In the genomic region with DNA sequence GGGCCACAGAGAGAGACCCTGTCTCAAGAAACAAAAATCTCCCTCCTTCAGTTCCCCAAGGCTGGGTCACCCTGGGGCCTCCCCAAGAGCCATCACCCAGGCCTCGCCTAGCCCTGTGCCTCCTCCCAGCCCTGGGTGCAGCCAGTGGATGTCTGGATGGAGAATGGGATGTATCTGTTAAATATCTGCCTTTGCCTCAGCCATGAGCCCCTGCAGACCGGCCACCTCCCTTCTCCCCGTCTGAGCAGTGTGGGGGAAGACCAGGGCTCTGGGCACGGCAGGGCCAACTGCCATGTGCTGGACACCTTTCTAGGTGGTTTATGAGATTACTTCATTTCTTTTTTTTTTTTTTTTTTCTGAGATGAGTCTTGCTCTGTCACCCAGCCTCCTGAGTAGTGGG, we compare ENCODE assay signal across 18 cellular contexts. TPM values are rescaled to one million over a fixed set of nuclear protein-coding genes. Genes with fewer than 3 reads are reported as not detected.
DNase-seq lines count a peak whose midpoint lies in the region; ATAC-seq and TF ChIP-seq lines count a peak whose summit lies in the region.
"Had no signal": no experiment of that assay in that cellular context is flagged by ENCODE, and none has a peak within 500 bp of the region (broad histone marks: within the 10 kb centered on the region; RNA-seq: fewer than 3 reads in every experiment).

No MANE protein-coding gene starts in this region.

- no peak for ATAC-seq in CD4-positive, alpha-beta T cell (ENCODE audit: poor library complexity)
- no peak for ATAC-seq in memory B cell (ENCODE audit: low read depth)
- ATAC-seq: gastroesophageal sphincter, left cardiac atrium, T-cell had no signal

- peaks cover 33% of the 10 kb centered on the region for H3K36me3 Mint-ChIP-seq in T-helper 1 cell treated with Interleukin-12 subunit alpha and Interleukin-12 subunit beta and Interleukin-4 antibody, amounts not matched to agents 30 μg/mL and 1 μg/mL, for 36 hours (ENCODE audit: low read depth)
- H3K36me3 Mint-ChIP-seq in CD4-positive, alpha-beta T cell (ENCODE audit: low read depth), result peaks cover 55% of the 10 kb centered on the region
- peaks cover 42% of the 10 kb centered on the region for H3K36me3 Mint-ChIP-seq in activated CD4-positive, alpha-beta memory T cell treated with anti-CD3 and anti-CD28 coated beads for 36 hours
- H3K36me3 Mint-ChIP-seq in memory B cell, result peaks cover 10% of the 10 kb centered on the region
- H3K36me3 Mint-ChIP-seq: neural progenitor cell had no signal

- CTCF ChIA-PET in CD4-positive, alpha-beta T cell (lab: Charles Lee), result no interaction called here
- CTCF ChIA-PET in activated CD4-positive, alpha-beta memory T cell treated with anti-CD3 and anti-CD28 coated beads for 36 hours (lab: Charles Lee), result no interaction called here

- no peaks in the 10 kb centered on the region for H3K9me3 ChIP-seq in CD4-positive, alpha-beta T cell (ENCODE audit: control insufficient read depth, low read length)
- H3K9me3 ChIP-seq: gastroesophageal sphincter, tibial nerve had no signal

- no peak for DNase-seq in T-helper 1 cell
- no peak for DNase-seq in CD4-positive, alpha-beta T cell
- DNase-seq in activated CD4-positive, alpha-beta memory T cell treated with anti-CD3 and anti-CD28 coated beads for 36 hours, result no peak
- DNase-seq in memory B cell (ENCODE audit: low spot score in 2 of 2), result no peak
- DNase-seq in AG20443 (ENCODE audit: low spot score), result no peak
- DNase-seq in ecto neural progenitor cell (ENCODE audit: low spot score), result no peak
- DNase-seq in COLO668 (lab: John Stamatoyannopoulos, UW; ENCODE audit: unreplicated experiment), result no peak
- DNase-seq: activated CD4-positive, CD25-positive, alpha-beta regulatory T cell; activated CD8-positive, alpha-beta memory T cell treated with anti-CD3 and anti-CD28 coated beads, Interleukin-2, amount 50 U/mL, for 4 hours; GM23248; left cardiac atrium; NCI-H187; stimulated activated CD4-positive, alpha-beta T cell treated with anti-CD3 and anti-CD28 coated beads, Interleukin-12 subunit alpha, Interleukin-12 subunit beta, amount 100 ng/mL, for 4 hours; T-cell had no signal

- TF ChIP-seq CTCF in CD4-positive, alpha-beta T cell (IDR thresholded peaks at IDR 0.05), result no peak

- intact Hi-C loops in CD4-positive, alpha-beta T cell (cut with DNase I, micrococcal nuclease), result no loop called here
- intact Hi-C loops in activated CD4-positive, alpha-beta memory T cell treated with anti-CD3 and anti-CD28 coated beads for 36 hours (cut with micrococcal nuclease), result no loop called here

- no peaks in the 10 kb centered on the region for H3K9me3 Mint-ChIP-seq in T-helper 1 cell treated with Interleukin-12 subunit alpha and Interleukin-12 subunit beta and Interleukin-4 antibody, amounts not matched to agents 30 μg/mL and 1 μg/mL, for 36 hours
- no peaks in the 10 kb centered on the region for H3K9me3 Mint-ChIP-seq in CD4-positive, alpha-beta T cell
- H3K9me3 Mint-ChIP-seq in activated CD4-positive, alpha-beta memory T cell treated with anti-CD3 and anti-CD28 coated beads for 36 hours, result no peaks in the 10 kb centered on the region
- H3K9me3 Mint-ChIP-seq in memory B cell, result no peaks in the 10 kb centered on the region
- H3K9me3 Mint-ChIP-seq: neural progenitor cell, T-cell had no signal

- no peaks in the 10 kb centered on the region for H3K27me3 Mint-ChIP-seq in T-helper 1 cell treated with Interleukin-12 subunit alpha and Interleukin-12 subunit beta and Interleukin-4 antibody, amounts not matched to agents 30 μg/mL and 1 μg/mL, for 36 hours (ENCODE audit: low read depth)
- no peaks in the 10 kb centered on the region for H3K27me3 Mint-ChIP-seq in CD4-positive, alpha-beta T cell
- H3K27me3 Mint-ChIP-seq in activated CD4-positive, alpha-beta memory T cell treated with anti-CD3 and anti-CD28 coated beads for 36 hours, result no peaks in the 10 kb centered on the region
- H3K27me3 Mint-ChIP-seq in memory B cell, result no peaks in the 10 kb centered on the region
- H3K27me3 Mint-ChIP-seq: T-cell had no signal

- no peaks in the 10 kb centered on the region for H3K27me3 ChIP-seq in CD4-positive, alpha-beta T cell (ENCODE audit: control insufficient read depth, insufficient read depth, low read length)
- H3K27me3 ChIP-seq: gastroesophageal sphincter, neural progenitor cell, tibial nerve had no signal

- POLR2A ChIA-PET in CD4-positive, alpha-beta T cell (lab: Charles Lee), result no interaction called here
- POLR2A ChIA-PET in activated CD4-positive, alpha-beta memory T cell treated with anti-CD3 and anti-CD28 coated beads for 36 hours (lab: Charles Lee), result no interaction called here

- no peak overlapping the region for H3K4me3 Mint-ChIP-seq in T-helper 1 cell treated with Interleukin-12 subunit alpha and Interleukin-12 subunit beta and Interleukin-4 antibody, amounts not matched to agents 30 μg/mL and 1 μg/mL, for 36 hours
- H3K4me3 Mint-ChIP-seq in CD4-positive, alpha-beta T cell, result no peak overlapping the region
- H3K4me3 Mint-ChIP-seq in activated CD4-positive, alpha-beta memory T cell treated with anti-CD3 and anti-CD28 coated beads for 36 hours, result no peak overlapping the region
- H3K4me3 Mint-ChIP-seq in memory B cell, result no peak overlapping the region
- H3K4me3 Mint-ChIP-seq: neural progenitor cell, T-cell had no signal

- H3K27ac Mint-ChIP-seq in T-helper 1 cell treated with Interleukin-12 subunit alpha and Interleukin-12 subunit beta and Interleukin-4 antibody, amounts not matched to agents 30 μg/mL and 1 μg/mL, for 36 hours, result peak overlapping the region; percentile 9
- peak overlapping the region; percentile 67 for H3K27ac Mint-ChIP-seq in CD4-positive, alpha-beta T cell
- H3K27ac Mint-ChIP-seq in activated CD4-positive, alpha-beta memory T cell treated with anti-CD3 and anti-CD28 coated beads for 36 hours, result peak overlapping the region; percentile 71
- peak overlapping the region; percentile 24 for H3K27ac Mint-ChIP-seq in memory B cell
- H3K27ac Mint-ChIP-seq: neural progenitor cell had no signal

- H3K27ac ChIP-seq in CD4-positive, alpha-beta T cell (ENCODE audit: low read depth, low read length), result no peak overlapping the region
- H3K27ac ChIP-seq: GM23248, neural progenitor cell had no signal

- H3K4me1 Mint-ChIP-seq in T-helper 1 cell treated with Interleukin-12 subunit alpha and Interleukin-12 subunit beta and Interleukin-4 antibody, amounts not matched to agents 30 μg/mL and 1 μg/mL, for 36 hours (ENCODE audit: low read depth), result peaks cover 24% of the 10 kb centered on the region
- peaks cover 47% of the 10 kb centered on the region for H3K4me1 Mint-ChIP-seq in CD4-positive, alpha-beta T cell (ENCODE audit: low read depth)
- H3K4me1 Mint-ChIP-seq in activated CD4-positive, alpha-beta memory T cell treated with anti-CD3 and anti-CD28 coated beads for 36 hours (ENCODE audit: low read depth), result peaks cover 41% of the 10 kb centered on the region
- peaks cover 24% of the 10 kb centered on the region for H3K4me1 Mint-ChIP-seq in memory B cell

RNA-seq across cellular contexts. Expression of a gene that starts 10.0 kb away (rescaled TPM):
- 10 to 100 TPM; 58.8 to 66.6 TPM for total RNA-seq in CD4-positive, alpha-beta T cell
- total RNA-seq in activated CD4-positive, alpha-beta memory T cell treated with anti-CD3 and anti-CD28 coated beads for 36 hours, result 100 to 1,000 TPM; 432 to 435 TPM

RNA-seq across cellular contexts. Expression of a gene that starts 23.9 kb away (rescaled TPM):
- total RNA-seq in CD4-positive, alpha-beta T cell, result 10 to 100 TPM; 35.0 to 38.0 TPM
- 100 to 1,000 TPM; 149 to 162 TPM for total RNA-seq in activated CD4-positive, alpha-beta memory T cell treated with anti-CD3 and anti-CD28 coated beads for 36 hours

RNA-seq across cellular contexts. Expression of a gene that starts 24.2 kb away (rescaled TPM):
- total RNA-seq in CD4-positive, alpha-beta T cell, result 100 to 1,000 TPM; 147 to 153 TPM
- total RNA-seq in activated CD4-positive, alpha-beta memory T cell treated with anti-CD3 and anti-CD28 coated beads for 36 hours, result 100 to 1,000 TPM; 143 to 149 TPM

RNA-seq across cellular contexts. Expression of a gene that starts 54.1 kb away (rescaled TPM):
- 1 to 10 TPM; 4.8 to 5.3 TPM for total RNA-seq in CD4-positive, alpha-beta T cell
- 1 to 10 TPM; 7.4 TPM for total RNA-seq in activated CD4-positive, alpha-beta memory T cell treated with anti-CD3 and anti-CD28 coated beads for 36 hours

RNA-seq across cellular contexts. Expression of a gene that starts 54.2 kb away (rescaled TPM):
- 10 to 100 TPM; 28.1 to 31.7 TPM for total RNA-seq in CD4-positive, alpha-beta T cell
- 10 to 100 TPM; 57.7 to 60.3 TPM for total RNA-seq in activated CD4-positive, alpha-beta memory T cell treated with anti-CD3 and anti-CD28 coated beads for 36 hours

Comparison
In these comparisons a context has a peak if more than half of its experiments do, and no peak if none do; other contexts are left out.
1. H3K27ac Mint-ChIP-seq: peak in every context shown above with its lines; median percentile 71 in activated CD4-positive, alpha-beta memory T cell treated with anti-CD3 and anti-CD28 coated beads for 36 hours; 67 in CD4-positive, alpha-beta T cell; 24 in memory B cell; 9 in T-helper 1 cell treated with Interleukin-12 subunit alpha and Interleukin-12 subunit beta and Interleukin-4 antibody, amounts not matched to agents 30 μg/mL and 1 μg/mL, for 36 hours.
2. RNA of a gene that starts 10.0 kb away (total RNA-seq): 432 to 435 TPM in activated CD4-positive, alpha-beta memory T cell treated with anti-CD3 and anti-CD28 coated beads for 36 hours; 58.8 to 66.6 TPM in CD4-positive, alpha-beta T cell; every median in the first group is over 4 times any median in the second.